In genomic region chr9:91178281-91179236, GRCh38 we compare ENCODE assay signal across 10 cellular contexts.
DNase-seq lines count a peak whose midpoint lies in the region; ATAC-seq and TF ChIP-seq lines count a peak whose summit lies in the region.
"Had no signal": no experiment of that assay in that cellular context is flagged by ENCODE, and none has a peak within 500 bp of the region (broad histone marks: within the 10 kb centered on the region; RNA-seq: fewer than 3 reads in every experiment).

No MANE protein-coding gene starts in this region.

- peaks cover 29% of the 10 kb centered on the region for H3K4me1 ChIP-seq in CD8-positive, alpha-beta memory T cell (ENCODE audit: insufficient read depth, low read length)
- H3K4me1 ChIP-seq in IMR-90 (ENCODE audit: control insufficient read depth, insufficient read depth, low read length) (peaks cover 10% of the 10 kb centered on the region), neuronal stem cell (ENCODE audit: control insufficient read depth in 2 of 2, insufficient read depth in 1 of 2, low read depth in 1 of 2, low read length in 2 of 2) (peaks cover 0 to 2% of the 10 kb centered on the region in 2 donors)
- H3K4me1 ChIP-seq: Caco-2 had no signal

- peak overlapping the region; percentile 94 for H2AK9ac ChIP-seq in IMR-90 (replicated peaks; ENCODE audit: low read depth, low read length, poor library complexity)

- peak overlapping the region; percentile 94 for H4K91ac ChIP-seq in IMR-90 (ENCODE audit: insufficient read depth, low read depth, low read length)
- no peak overlapping the region for H4K91ac ChIP-seq in neuronal stem cell (ENCODE audit: low read depth, low read length, poor library complexity)

- dilution Hi-C loops in IMR-90 (cut with HindIII; ENCODE audit: low sequenced_read_pairs, unreplicated experiment), result no loop called here

- peaks cover 14% of the 10 kb centered on the region for H3K9me1 ChIP-seq in IMR-90 (ENCODE audit: insufficient read depth, low read length)

- H3K4me3 ChIP-seq in CD8-positive, alpha-beta memory T cell (ENCODE audit: low read length), result no peak overlapping the region
- no peak overlapping the region for H3K4me3 ChIP-seq in IMR-90 (ENCODE audit: insufficient read depth, low read depth, low read length)
- no peak overlapping the region for H3K4me3 ChIP-seq in neuronal stem cell (ENCODE audit: low read length in 2 of 2)

- H2BK15ac ChIP-seq in IMR-90 (ENCODE audit: low read depth, low read length) (peak overlapping the region; percentile 96; the same call in 2 of the 3 replicates), neuronal stem cell (ENCODE audit: low read length) (no peak overlapping the region)

- ATAC-seq in IMR-90 (ENCODE audit: low read depth), result no peak
- ATAC-seq in activated naive CD8-positive, alpha-beta T cell treated with anti-CD3 and anti-CD28 coated beads, Interleukin-2, amount 10 ng/mL, durations not matched to agents 7 days and 5 days (ENCODE audit: low read depth), result no peak
- ATAC-seq: Right ventricle myocardium inferior had no signal

- no peak for DNase-seq in CD8-positive, alpha-beta memory T cell
- DNase-seq in IMR-90 (no peak), neuronal stem cell (ENCODE audit: low spot score) (no peak), NCI-H446 treated with DMSO at 0.1 percent for 48 hours (lab: John Stamatoyannopoulos, UW) (no peak), Calu3 (no peak), DMS114 treated with DMSO at 0.1 percent for 48 hours (lab: John Stamatoyannopoulos, UW; ENCODE audit: unreplicated experiment) (no peak)
- no peak for DNase-seq in activated naive CD8-positive, alpha-beta T cell treated with anti-CD3 and anti-CD28 coated beads, Interleukin-2, amount 10 ng/mL, durations not matched to agents 7 days and 5 days
- DNase-seq: anterior cingulate cortex, Caco-2 had no signal

- H3K27me3 ChIP-seq in CD8-positive, alpha-beta memory T cell (ENCODE audit: insufficient read depth, low read length, poor library complexity, severe bottlenecking), result no peaks in the 10 kb centered on the region
- H3K27me3 ChIP-seq in IMR-90 (ENCODE audit: control insufficient read depth, insufficient read depth, low read length) (no peaks in the 10 kb centered on the region), neuronal stem cell (ENCODE audit: control insufficient read depth in 3 of 3, insufficient read depth in 3 of 3, low read depth in 1 of 3, low read length in 3 of 3) (no peaks in the 10 kb centered on the region)

- peak overlapping the region; percentile 69 for H3K18ac ChIP-seq in IMR-90 (ENCODE audit: low read depth, low read length)
- peak overlapping the region; percentile 32 for H3K18ac ChIP-seq in neuronal stem cell (ENCODE audit: low read length)

- H3K4me2 ChIP-seq in IMR-90 (ENCODE audit: low read depth, low read length), result no peak overlapping the region
- no peak overlapping the region for H3K4me2 ChIP-seq in neuronal stem cell (ENCODE audit: insufficient read depth, low read length, poor library complexity, severe bottlenecking)

- POLR2A ChIA-PET in CD8-positive, alpha-beta memory T cell (lab: Charles Lee), result interaction anchor here (0.6 to 1.3 kb wide), 3 partner anchors 14 to 84 kb away, joined by 3 to 7 read pairs (median 3); no protein-coding TSS in a partner anchor
- POLR2A ChIA-PET in IMR-90 (lab: Charles Lee; ENCODE audit: unreplicated experiment), result no interaction called here
- POLR2A ChIA-PET in activated naive CD8-positive, alpha-beta T cell treated with anti-CD3 and anti-CD28 coated beads, Interleukin-2, amount 10 ng/mL, durations not matched to agents 7 days and 5 days (lab: Charles Lee), result interaction anchor here (0.6 to 2.7 kb wide), 5 partner anchors 14 to 78 kb away, joined by 3 to 19 read pairs (median 7); no protein-coding TSS in a partner anchor

- peak overlapping the region; percentile 40 for H4K5ac ChIP-seq in IMR-90 (ENCODE audit: low read depth, low read length)

- H2BK5ac ChIP-seq in IMR-90 (ENCODE audit: low read depth, low read length, poor library complexity, severe bottlenecking), result peak overlapping the region; percentile 93
- H2BK5ac ChIP-seq in neuronal stem cell (ENCODE audit: low read length), result no peak overlapping the region

- TF ChIP-seq CTCF in IMR-90 (conservative IDR thresholded peaks at IDR 0.05; ENCODE audit: low read depth, low read length), result no peak
- no peak for TF ChIP-seq CTCF in Calu3 (IDR thresholded peaks at IDR 0.05; ENCODE audit: unreplicated experiment)

- H3K9me3 Mint-ChIP-seq in CD8-positive, alpha-beta memory T cell, result no peaks in the 10 kb centered on the region
- no peaks in the 10 kb centered on the region for H3K9me3 Mint-ChIP-seq in activated naive CD8-positive, alpha-beta T cell treated with anti-CD3 and anti-CD28 coated beads, Interleukin-2, amount 10 ng/mL, durations not matched to agents 7 days and 5 days
- H3K9me3 Mint-ChIP-seq in Calu3 (ENCODE audit: low read depth, unreplicated experiment), result no peaks in the 10 kb centered on the region

- H3K36me3 Mint-ChIP-seq in CD8-positive, alpha-beta memory T cell, result no peaks in the 10 kb centered on the region
- H3K36me3 Mint-ChIP-seq in activated naive CD8-positive, alpha-beta T cell treated with anti-CD3 and anti-CD28 coated beads, Interleukin-2, amount 10 ng/mL, durations not matched to agents 7 days and 5 days, result peaks cover 6% of the 10 kb centered on the region
- no peaks in the 10 kb centered on the region for H3K36me3 Mint-ChIP-seq in Calu3 (ENCODE audit: insufficient read depth, unreplicated experiment)

- CTCF ChIA-PET in CD8-positive, alpha-beta memory T cell (lab: Charles Lee), result no interaction called here
- CTCF ChIA-PET in IMR-90 (lab: Yijun Ruan, JAX), result interaction anchor here (0.5 kb wide), 1 partner anchor 78 kb away, joined by 3 read pairs; no protein-coding TSS in a partner anchor
- CTCF ChIA-PET in Calu3 (lab: Charles Lee), result interaction anchor here (1.2 kb wide), 1 partner anchor 13 kb away, joined by 4 read pairs; no protein-coding TSS in a partner anchor

- intact Hi-C loops in IMR-90 (cut with micrococcal nuclease) (no loop called here), Calu3 (cut with micrococcal nuclease; ENCODE audit: unreplicated experiment) (no loop called here)

- H3K4me1 Mint-ChIP-seq in CD8-positive, alpha-beta memory T cell, result peaks cover 35 to 47% (median 38%) of the 10 kb centered on the region in 3 donors
- H3K4me1 Mint-ChIP-seq in activated naive CD8-positive, alpha-beta T cell treated with anti-CD3 and anti-CD28 coated beads, Interleukin-2, amount 10 ng/mL, durations not matched to agents 7 days and 5 days, result peaks cover 35% of the 10 kb centered on the region
- peaks cover 16% of the 10 kb centered on the region for H3K4me1 Mint-ChIP-seq in Calu3 (ENCODE audit: low read depth, unreplicated experiment)

- H2BK120ac ChIP-seq in IMR-90 (ENCODE audit: low read depth, low read length) (peak overlapping the region; percentile 98), neuronal stem cell (ENCODE audit: low read depth, low read length) (no peak overlapping the region)

- peak overlapping the region; percentile 84 for H3K14ac ChIP-seq in IMR-90 (replicated peaks; ENCODE audit: low read depth, low read length)
- H3K14ac ChIP-seq in neuronal stem cell (ENCODE audit: low read length), result peak overlapping the region; percentile 64

- peak overlapping the region; percentile 91 to 95 for H4K8ac ChIP-seq in IMR-90 (ENCODE audit: low read depth in 2 of 2, low read length in 2 of 2)
- H4K8ac ChIP-seq in neuronal stem cell (ENCODE audit: low read depth, low read length), result no peak overlapping the region

- no peak for TF ChIP-seq RAD21 in IMR-90 (IDR thresholded peaks at IDR 0.05; ENCODE audit: low read length)

- peak overlapping the region; percentile 98 for H3K4ac ChIP-seq in IMR-90 (ENCODE audit: low read depth, low read length)
- H3K4ac ChIP-seq in neuronal stem cell (ENCODE audit: low read length), result no peak overlapping the region

- H3K79me1 ChIP-seq in IMR-90 (ENCODE audit: low read depth in 1 of 2, low read length in 2 of 2) (peaks cover 3 to 8% of the 10 kb centered on the region in 2 experiments; a peak in 2 of 4 replicates), neuronal stem cell (ENCODE audit: low read depth, low read length) (no peaks in the 10 kb centered on the region)

- H3K27me3 Mint-ChIP-seq in CD8-positive, alpha-beta memory T cell, result no peaks in the 10 kb centered on the region
- no peaks in the 10 kb centered on the region for H3K27me3 Mint-ChIP-seq in activated naive CD8-positive, alpha-beta T cell treated with anti-CD3 and anti-CD28 coated beads, Interleukin-2, amount 10 ng/mL, durations not matched to agents 7 days and 5 days
- H3K27me3 Mint-ChIP-seq in Calu3 (ENCODE audit: unreplicated experiment), result no peaks in the 10 kb centered on the region

- BruUV-seq in IMR-90 (replicated peaks; lab: Mats Ljungman, UMichigan) (no TSS peak), Calu3 (replicated peaks; lab: Mats Ljungman, UMichigan) (no TSS peak)

- H2AFZ ChIP-seq in IMR-90 (replicated peaks; ENCODE audit: low read length, poor library complexity) (peak overlapping the region; percentile 77), neuronal stem cell (ENCODE audit: low read length) (no peak overlapping the region)

- H3K56ac ChIP-seq in IMR-90 (ENCODE audit: extremely low read depth, insufficient read depth, low read length), result peak overlapping the region; percentile 43; the same call in 1 of the 2 replicates

- no peaks in the 10 kb centered on the region for H3K36me3 ChIP-seq in CD8-positive, alpha-beta memory T cell (ENCODE audit: insufficient read depth, low read length)
- H3K36me3 ChIP-seq in IMR-90 (ENCODE audit: control insufficient read depth, insufficient read depth, low read length), result no peaks in the 10 kb centered on the region
- H3K36me3 ChIP-seq in neuronal stem cell (replicated peaks in 1 of 2; ENCODE audit: control insufficient read depth in 2 of 2, insufficient read depth in 2 of 2, low read length in 2 of 2), result no peaks in the 10 kb centered on the region

- TF ChIP-seq POLR2A in IMR-90 (IDR thresholded peaks at IDR 0.05; ENCODE audit: low read depth, low read length), result no peak

- H3K9me3 ChIP-seq in CD8-positive, alpha-beta memory T cell (ENCODE audit: low read length), result no peaks in the 10 kb centered on the region
- H3K9me3 ChIP-seq in IMR-90 (ENCODE audit: control insufficient read depth, insufficient read depth, low read length), result no peaks in the 10 kb centered on the region
- H3K9me3 ChIP-seq in neuronal stem cell (replicated peaks in 1 of 2; ENCODE audit: control insufficient read depth in 2 of 2, insufficient read depth in 1 of 2, low read depth in 1 of 2, low read length in 2 of 2), result peaks cover 0 to 3% of the 10 kb centered on the region in 2 donors
- H3K9me3 ChIP-seq: Caco-2 had no signal

- H3K23ac ChIP-seq in IMR-90 (ENCODE audit: low read depth, low read length), result peak overlapping the region; percentile 82
- peak overlapping the region; percentile 47 for H3K23ac ChIP-seq in neuronal stem cell (ENCODE audit: low read depth, low read length, poor library complexity)

- no peak overlapping the region for H3K27ac ChIP-seq in CD8-positive, alpha-beta memory T cell (ENCODE audit: low read depth, low read length)
- H3K27ac ChIP-seq in IMR-90 (ENCODE audit: insufficient read depth, low read length) (peak overlapping the region; percentile 62), neuronal stem cell (replicated peaks; ENCODE audit: low read length) (no peak overlapping the region)

- H3K27ac Mint-ChIP-seq in CD8-positive, alpha-beta memory T cell, result peak overlapping the region in 5 of 8 donors; percentile 40 to 83 (median 76)
- peak overlapping the region; percentile 90 for H3K27ac Mint-ChIP-seq in activated naive CD8-positive, alpha-beta T cell treated with anti-CD3 and anti-CD28 coated beads, Interleukin-2, amount 10 ng/mL, durations not matched to agents 7 days and 5 days
- no peak overlapping the region for H3K27ac Mint-ChIP-seq in Calu3 (ENCODE audit: unreplicated experiment)

- H2BK12ac ChIP-seq in neuronal stem cell (ENCODE audit: low read length), result no peak overlapping the region

- no peaks in the 10 kb centered on the region for H4K20me1 ChIP-seq in IMR-90 (ENCODE audit: insufficient read depth, low read length)

- H2AK5ac ChIP-seq in IMR-90 (ENCODE audit: low read depth, low read length), result peak overlapping the region; percentile 99
- H2AK5ac ChIP-seq in neuronal stem cell (ENCODE audit: low read depth, low read length), result peak overlapping the region; percentile 74

- 100% methylated on average over 3 of the region's 15 CpGs; no CpG with 5 or more reads in 1 of the 2 experiments for WGBS in IMR-90 (ENCODE audit: extremely low coverage in 2 of 2, insufficient read length in 1 of 2), 2 experiments
- no CpG with 5 or more reads among the region's 15 CpGs for WGBS in neuronal stem cell (ENCODE audit: extremely low coverage in 2 of 2, insufficient read length in 2 of 2, insufficient replicate concordance in 1 of 2), 2 donors

- peak overlapping the region in 6 of 7 donors; percentile 52 to 75 (median 65) for H3K4me3 Mint-ChIP-seq in CD8-positive, alpha-beta memory T cell
- no peak overlapping the region for H3K4me3 Mint-ChIP-seq in activated naive CD8-positive, alpha-beta T cell treated with anti-CD3 and anti-CD28 coated beads, Interleukin-2, amount 10 ng/mL, durations not matched to agents 7 days and 5 days
- no peak overlapping the region for H3K4me3 Mint-ChIP-seq in Calu3 (ENCODE audit: low read depth, unreplicated experiment)

- H3K9ac ChIP-seq in IMR-90 (ENCODE audit: low read depth, low read length) (no peak overlapping the region), neuronal stem cell (ENCODE audit: low read depth, low read length, poor library complexity) (no peak overlapping the region)

- H2BK20ac ChIP-seq in IMR-90 (ENCODE audit: low read depth, low read length), result peak overlapping the region; percentile 98

- in situ Hi-C loops in IMR-90 (cut with MboI; ENCODE audit: low sequenced_read_pairs), result no loop called here

Comparison
In these comparisons a context has a peak if more than half of its experiments do, and no peak if none do; other contexts are left out.
1. H3K4me3 Mint-ChIP-seq: peak in CD8-positive, alpha-beta memory T cell (6 of 7); none in activated naive CD8-positive, alpha-beta T cell treated with anti-CD3 and anti-CD28 coated beads, Interleukin-2, amount 10 ng/mL, durations not matched to agents 7 days and 5 days (single experiment) and Calu3 (single experiment).